Comparison of ENCODE assay signal across 1 cellular context in genomic region chr1:37723390-37724078, GRCh38.
A peak's percentile ranks its signal among the peaks of the same experiment; 100 is the strongest.
TF ChIP-seq lines count a peak whose summit lies in the region.

No MANE protein-coding gene starts in this region.

TF ChIP-seq in K562, 482 proteins besides CTCF, POLR2A, EP300 and RAD21:
- TF ChIP-seq NR2C2 (CRISPR knock-in tag; IDR thresholded peaks at IDR 0.05), result no peak
- 0 out of 2 replicates have a peak, but pooled peaks have one; percentile 11 for TF ChIP-seq NR2C2 (tag; IDR thresholded peaks at IDR 0.05)
- no peak for TF ChIP-seq EZH2 (IDR thresholded peaks at IDR 0.05; ENCODE audit: borderline replicate concordance, low read depth, low read length)
- TF ChIP-seq PHF21A (IDR thresholded peaks at IDR 0.05; ENCODE audit: borderline replicate concordance, low read depth), result peak; percentile 75; the same call in 1 of the 2 replicates
- no peak for TF ChIP-seq ILF3 (IDR thresholded peaks at IDR 0.05; ENCODE audit: borderline replicate concordance)
- TF ChIP-seq ZNF165 (CRISPR knock-in tag; IDR thresholded peaks at IDR 0.05; ENCODE audit: borderline replicate concordance), result no peak
- TF ChIP-seq ZNF224 (CRISPR knock-in tag; IDR thresholded peaks at IDR 0.05), result no peak
- TF ChIP-seq, protein P1, sequence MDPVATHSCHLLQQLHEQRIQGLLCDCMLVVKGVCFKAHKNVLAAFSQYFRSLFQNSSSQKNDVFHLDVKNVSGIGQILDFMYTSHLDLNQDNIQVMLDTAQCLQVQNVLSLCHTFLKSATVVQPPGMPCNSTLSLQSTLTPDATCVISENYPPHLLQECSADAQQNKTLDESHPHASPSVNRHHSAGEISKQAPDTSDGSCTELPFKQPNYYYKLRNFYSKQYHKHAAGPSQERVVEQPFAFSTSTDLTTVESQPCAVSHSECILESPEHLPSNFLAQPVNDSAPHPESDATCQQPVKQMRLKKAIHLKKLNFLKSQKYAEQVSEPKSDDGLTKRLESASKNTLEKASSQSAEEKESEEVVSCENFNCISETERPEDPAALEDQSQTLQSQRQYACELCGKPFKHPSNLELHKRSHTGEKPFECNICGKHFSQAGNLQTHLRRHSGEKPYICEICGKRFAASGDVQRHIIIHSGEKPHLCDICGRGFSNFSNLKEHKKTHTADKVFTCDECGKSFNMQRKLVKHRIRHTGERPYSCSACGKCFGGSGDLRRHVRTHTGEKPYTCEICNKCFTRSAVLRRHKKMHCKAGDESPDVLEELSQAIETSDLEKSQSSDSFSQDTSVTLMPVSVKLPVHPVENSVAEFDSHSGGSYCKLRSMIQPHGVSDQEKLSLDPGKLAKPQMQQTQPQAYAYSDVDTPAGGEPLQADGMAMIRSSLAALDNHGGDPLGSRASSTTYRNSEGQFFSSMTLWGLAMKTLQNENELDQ (CRISPR knock-in tag; IDR thresholded peaks at IDR 0.05; ENCODE audit: borderline replicate concordance), result no peak
- peak; percentile 27; the same call in 1 of the 2 replicates for TF ChIP-seq EGR1 (conservative IDR thresholded peaks at IDR 0.05)
- no peak for TF ChIP-seq CBFB (CRISPR knock-in tag; IDR thresholded peaks at IDR 0.05)
- TF ChIP-seq, protein P2, sequence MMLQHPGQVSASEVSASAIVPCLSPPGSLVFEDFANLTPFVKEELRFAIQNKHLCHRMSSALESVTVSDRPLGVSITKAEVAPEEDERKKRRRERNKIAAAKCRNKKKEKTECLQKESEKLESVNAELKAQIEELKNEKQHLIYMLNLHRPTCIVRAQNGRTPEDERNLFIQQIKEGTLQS (IDR thresholded peaks at IDR 0.05), result no peak
- TF ChIP-seq, protein P2 (CRISPR knock-in tag; conservative IDR thresholded peaks at IDR 0.05), result no peak
- TF ChIP-seq MITF (IDR thresholded peaks at IDR 0.05), result no peak
- peak in 1 of 2 experiments; percentile 48; a peak in 2 of 4 replicates for TF ChIP-seq RCOR1 (IDR thresholded peaks at IDR 0.05; ENCODE audit: borderline replicate concordance in 1 of 2, low read depth in 2 of 2, low read length in 2 of 2)
- TF ChIP-seq, protein P3, sequence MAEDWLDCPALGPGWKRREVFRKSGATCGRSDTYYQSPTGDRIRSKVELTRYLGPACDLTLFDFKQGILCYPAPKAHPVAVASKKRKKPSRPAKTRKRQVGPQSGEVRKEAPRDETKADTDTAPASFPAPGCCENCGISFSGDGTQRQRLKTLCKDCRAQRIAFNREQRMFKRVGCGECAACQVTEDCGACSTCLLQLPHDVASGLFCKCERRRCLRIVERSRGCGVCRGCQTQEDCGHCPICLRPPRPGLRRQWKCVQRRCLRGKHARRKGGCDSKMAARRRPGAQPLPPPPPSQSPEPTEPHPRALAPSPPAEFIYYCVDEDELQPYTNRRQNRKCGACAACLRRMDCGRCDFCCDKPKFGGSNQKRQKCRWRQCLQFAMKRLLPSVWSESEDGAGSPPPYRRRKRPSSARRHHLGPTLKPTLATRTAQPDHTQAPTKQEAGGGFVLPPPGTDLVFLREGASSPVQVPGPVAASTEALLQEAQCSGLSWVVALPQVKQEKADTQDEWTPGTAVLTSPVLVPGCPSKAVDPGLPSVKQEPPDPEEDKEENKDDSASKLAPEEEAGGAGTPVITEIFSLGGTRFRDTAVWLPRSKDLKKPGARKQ (CRISPR knock-in tag; IDR thresholded peaks at IDR 0.05), result no peak
- peak; percentile 26; the same call in 1 of the 2 replicates for TF ChIP-seq TCF3 (CRISPR knock-in tag; IDR thresholded peaks at IDR 0.05)
- TF ChIP-seq RERE (CRISPR knock-in tag; IDR thresholded peaks at IDR 0.05; ENCODE audit: borderline replicate concordance), result no peak
- TF ChIP-seq, protein P4, sequence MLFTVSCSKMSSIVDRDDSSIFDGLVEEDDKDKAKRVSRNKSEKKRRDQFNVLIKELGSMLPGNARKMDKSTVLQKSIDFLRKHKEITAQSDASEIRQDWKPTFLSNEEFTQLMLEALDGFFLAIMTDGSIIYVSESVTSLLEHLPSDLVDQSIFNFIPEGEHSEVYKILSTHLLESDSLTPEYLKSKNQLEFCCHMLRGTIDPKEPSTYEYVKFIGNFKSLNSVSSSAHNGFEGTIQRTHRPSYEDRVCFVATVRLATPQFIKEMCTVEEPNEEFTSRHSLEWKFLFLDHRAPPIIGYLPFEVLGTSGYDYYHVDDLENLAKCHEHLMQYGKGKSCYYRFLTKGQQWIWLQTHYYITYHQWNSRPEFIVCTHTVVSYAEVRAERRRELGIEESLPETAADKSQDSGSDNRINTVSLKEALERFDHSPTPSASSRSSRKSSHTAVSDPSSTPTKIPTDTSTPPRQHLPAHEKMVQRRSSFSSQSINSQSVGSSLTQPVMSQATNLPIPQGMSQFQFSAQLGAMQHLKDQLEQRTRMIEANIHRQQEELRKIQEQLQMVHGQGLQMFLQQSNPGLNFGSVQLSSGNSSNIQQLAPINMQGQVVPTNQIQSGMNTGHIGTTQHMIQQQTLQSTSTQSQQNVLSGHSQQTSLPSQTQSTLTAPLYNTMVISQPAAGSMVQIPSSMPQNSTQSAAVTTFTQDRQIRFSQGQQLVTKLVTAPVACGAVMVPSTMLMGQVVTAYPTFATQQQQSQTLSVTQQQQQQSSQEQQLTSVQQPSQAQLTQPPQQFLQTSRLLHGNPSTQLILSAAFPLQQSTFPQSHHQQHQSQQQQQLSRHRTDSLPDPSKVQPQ (CRISPR knock-in tag; IDR thresholded peaks at IDR 0.05; ENCODE audit: borderline replicate concordance), result no peak
- TF ChIP-seq CBFA2T3 (IDR thresholded peaks at IDR 0.05), result peak; percentile 47; the same call in 1 of the 2 replicates
- TF ChIP-seq, protein P5, sequence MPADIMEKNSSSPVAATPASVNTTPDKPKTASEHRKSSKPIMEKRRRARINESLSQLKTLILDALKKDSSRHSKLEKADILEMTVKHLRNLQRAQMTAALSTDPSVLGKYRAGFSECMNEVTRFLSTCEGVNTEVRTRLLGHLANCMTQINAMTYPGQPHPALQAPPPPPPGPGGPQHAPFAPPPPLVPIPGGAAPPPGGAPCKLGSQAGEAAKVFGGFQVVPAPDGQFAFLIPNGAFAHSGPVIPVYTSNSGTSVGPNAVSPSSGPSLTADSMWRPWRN (IDR thresholded peaks at IDR 0.05; ENCODE audit: low read depth), result 0 out of 2 replicates have a peak, but pooled peaks have one; percentile 58
- 0 out of 2 replicates have a peak, but pooled peaks have one; percentile 7 for TF ChIP-seq KLF16 (IDR thresholded peaks at IDR 0.05)
- peak; percentile 46 for TF ChIP-seq ESRRA (IDR thresholded peaks at IDR 0.05; ENCODE audit: borderline replicate concordance, low read depth)
- TF ChIP-seq, protein P6, sequence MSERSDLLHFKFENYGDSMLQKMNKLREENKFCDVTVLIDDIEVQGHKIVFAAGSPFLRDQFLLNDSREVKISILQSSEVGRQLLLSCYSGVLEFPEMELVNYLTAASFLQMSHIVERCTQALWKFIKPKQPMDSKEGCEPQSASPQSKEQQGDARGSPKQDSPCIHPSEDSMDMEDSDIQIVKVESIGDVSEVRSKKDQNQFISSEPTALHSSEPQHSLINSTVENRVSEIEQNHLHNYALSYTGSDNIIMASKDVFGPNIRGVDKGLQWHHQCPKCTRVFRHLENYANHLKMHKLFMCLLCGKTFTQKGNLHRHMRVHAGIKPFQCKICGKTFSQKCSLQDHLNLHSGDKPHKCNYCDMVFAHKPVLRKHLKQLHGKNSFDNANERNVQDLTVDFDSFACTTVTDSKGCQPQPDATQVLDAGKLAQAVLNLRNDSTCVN (CRISPR knock-in tag; IDR thresholded peaks at IDR 0.05), result no peak
- no peak for TF ChIP-seq MXD1 (CRISPR knock-in tag; IDR thresholded peaks at IDR 0.05; ENCODE audit: borderline replicate concordance, poor library complexity, severe bottlenecking)
- peak; percentile 70 to 79; a peak in 3 of 4 replicates for TF ChIP-seq KDM1A (IDR thresholded peaks at IDR 0.05)
- no peak for TF ChIP-seq MTA3 (IDR thresholded peaks at IDR 0.05; ENCODE audit: borderline replicate concordance)
